ENCODE assay signal across 29 cellular contexts in genomic region chr12:28232212-28232928, GRCh38. TPM values are rescaled to one million over a fixed set of nuclear protein-coding genes. Genes with fewer than 3 reads are reported as not detected.
DNase-seq lines count a peak whose midpoint lies in the region; ATAC-seq and TF ChIP-seq lines count a peak whose summit lies in the region.
"Had no signal": no experiment of that assay in that cellular context is flagged by ENCODE, and none has a peak within 500 bp of the region (broad histone marks: within the 10 kb centered on the region; RNA-seq: fewer than 3 reads in every experiment).

No MANE protein-coding gene starts in this region.

- H3K4me2 ChIP-seq in hepatocyte, result no peak overlapping the region
- H3K4me2 ChIP-seq: BLaER1 had no signal

- H3K4me3 Mint-ChIP-seq in stimulated activated naive CD8-positive, alpha-beta T cell treated with anti-CD3 and anti-CD28 coated beads, Interleukin-15, amount 100 ng/mL, for 72 hours, result no peak overlapping the region
- H3K4me3 Mint-ChIP-seq: activated T-cell treated with anti-CD3 and anti-CD28 coated beads, Interleukin-2, amount 50 U/mL, for 4 hours; central memory CD8-positive, alpha-beta T cell; effector memory CD8-positive, alpha-beta T cell; H9; neural crest cell; stimulated activated naive B cell treated with anti-CD40 and anti-IgM and Interleukin-4, amounts not matched to agents 10 μg/mL and 1 μg/mL and 100 μg/mL, for 72 hours; T-helper 2 cell treated with Interferon-gamma antibody and Interleukin-4, amounts not matched to agents 5 μg/mL and 100 μg/mL, for 36 hours had no signal

- H3K79me2 ChIP-seq in hepatocyte, result peaks cover 9% of the 10 kb centered on the region

- peaks cover 0 to 4% of the 10 kb centered on the region in 2 donors for H3K9me3 Mint-ChIP-seq in stimulated activated naive CD8-positive, alpha-beta T cell treated with anti-CD3 and anti-CD28 coated beads, Interleukin-15, amount 100 ng/mL, for 72 hours
- H3K9me3 Mint-ChIP-seq: activated T-cell treated with anti-CD3 and anti-CD28 coated beads, Interleukin-2, amount 50 U/mL, for 4 hours; central memory CD8-positive, alpha-beta T cell; effector memory CD8-positive, alpha-beta T cell; neural crest cell; stimulated activated naive B cell treated with anti-CD40 and anti-IgM and Interleukin-4, amounts not matched to agents 10 μg/mL and 1 μg/mL and 100 μg/mL, for 72 hours; T-helper 2 cell treated with Interferon-gamma antibody and Interleukin-4, amounts not matched to agents 5 μg/mL and 100 μg/mL, for 36 hours had no signal

- H3K27me3 Mint-ChIP-seq in stimulated activated naive CD8-positive, alpha-beta T cell treated with anti-CD3 and anti-CD28 coated beads, Interleukin-15, amount 100 ng/mL, for 72 hours, result no peaks in the 10 kb centered on the region
- H3K27me3 Mint-ChIP-seq: central memory CD8-positive, alpha-beta T cell; effector memory CD8-positive, alpha-beta T cell; stimulated activated naive B cell treated with anti-CD40 and anti-IgM and Interleukin-4, amounts not matched to agents 10 μg/mL and 1 μg/mL and 100 μg/mL, for 72 hours had no signal

- H3K4me3 ChIP-seq in hepatocyte, result no peak overlapping the region
- H3K4me3 ChIP-seq: adrenal gland, BLaER1, pancreas, skin epidermis, suprapubic skin, upper lobe of right lung had no signal

- no peaks in the 10 kb centered on the region for H3K27me3 ChIP-seq in hepatocyte
- H3K27me3 ChIP-seq: adrenal gland, BLaER1, pancreas, suprapubic skin, upper lobe of right lung had no signal

- DNase-seq in stimulated activated naive CD8-positive, alpha-beta T cell treated with anti-CD3 and anti-CD28 coated beads, Interleukin-15, amount 100 ng/mL, for 72 hours, result no peak
- DNase-seq in stimulated activated naive CD8-positive, alpha-beta T cell treated with anti-CD3 and anti-CD28 coated beads, Interleukin-15, Interleukin-2, amounts not matched to agents 100 U/mL and 50 U/mL, for 24 hours, result no peak
- no peak for DNase-seq in NCI-H2029 (lab: John Stamatoyannopoulos, UW)
- DNase-seq in hepatocyte (ENCODE audit: low spot score), result no peak
- DNase-seq: activated naive CD4-positive, alpha-beta T cell; activated T-cell treated with anti-CD3 and anti-CD28 coated beads, Interleukin-2, amount 50 U/mL, for 4 hours; adrenal gland; DMS53; effector memory CD8-positive, alpha-beta T cell; H9; KBM-7; mesenchymal stem cell; NCI-H2081; NCI-H446; NCI-H82; pancreas; SHP77 treated with DMSO at 0.1 percent for 48 hours; stimulated activated naive B cell treated with anti-CD40 and anti-IgM and Interleukin-4, amounts not matched to agents 10 μg/mL and 1 μg/mL and 100 μg/mL, for 72 hours; upper lobe of right lung had no signal

- peak; percentile 82 for ATAC-seq in stimulated activated naive CD8-positive, alpha-beta T cell treated with anti-CD3 and anti-CD28 coated beads, Interleukin-15, amount 100 ng/mL, for 72 hours
- no peak for ATAC-seq in stimulated activated naive CD8-positive, alpha-beta T cell treated with anti-CD3 and anti-CD28 coated beads, Interleukin-15, Interleukin-2, amounts not matched to agents 100 U/mL and 50 U/mL, for 24 hours
- ATAC-seq in GM19351 (IDR thresholded peaks at IDR 0.05; ENCODE audit: unreplicated experiment) (peak; percentile 48), HG03460 (IDR thresholded peaks at IDR 0.05; ENCODE audit: unreplicated experiment) (peak; percentile 49), GM19467 (IDR thresholded peaks at IDR 0.05; ENCODE audit: unreplicated experiment) (no peak)
- ATAC-seq: effector memory CD8-positive, alpha-beta T cell; left lobe of liver; pancreas; stimulated activated naive B cell treated with anti-CD40 and anti-IgM and Interleukin-4, amounts not matched to agents 10 μg/mL and 1 μg/mL and 100 μg/mL, for 72 hours; upper lobe of right lung had no signal

- no peak for TF ChIP-seq CTCF in hepatocyte (IDR thresholded peaks at IDR 0.05; ENCODE audit: poor library complexity)

- no peaks in the 10 kb centered on the region for H3K36me3 ChIP-seq in hepatocyte (replicated peaks; ENCODE audit: insufficient read depth, low read depth)
- H3K36me3 ChIP-seq: adrenal gland, BLaER1, pancreas, suprapubic skin, upper lobe of right lung had no signal

- no peaks in the 10 kb centered on the region for H3K9me2 ChIP-seq in hepatocyte (replicated peaks; ENCODE audit: insufficient read depth)

- 94% methylated on average over 2 of the region's 2 CpGs for WGBS in hepatocyte (ENCODE audit: low lambda C conversion rate, missing lambda C conversion rate)

- H3K27ac Mint-ChIP-seq in stimulated activated naive CD8-positive, alpha-beta T cell treated with anti-CD3 and anti-CD28 coated beads, Interleukin-15, amount 100 ng/mL, for 72 hours, result peak overlapping the region in 1 of 2 donors; percentile 52
- H3K27ac Mint-ChIP-seq: effector memory CD8-positive, alpha-beta T cell; H9; stimulated activated naive B cell treated with anti-CD40 and anti-IgM and Interleukin-4, amounts not matched to agents 10 μg/mL and 1 μg/mL and 100 μg/mL, for 72 hours; T-helper 2 cell treated with Interferon-gamma antibody and Interleukin-4, amounts not matched to agents 5 μg/mL and 100 μg/mL, for 36 hours had no signal

- H3K9me3 ChIP-seq in hepatocyte (ENCODE audit: low read depth), result no peaks in the 10 kb centered on the region
- H3K9me3 ChIP-seq: adrenal gland, BLaER1, pancreas, suprapubic skin, upper lobe of right lung had no signal

- H4K20me1 ChIP-seq in hepatocyte (ENCODE audit: insufficient read depth, poor library complexity, severe bottlenecking), result no peaks in the 10 kb centered on the region
- H4K20me1 ChIP-seq: BLaER1 had no signal

- H3K4me1 Mint-ChIP-seq in stimulated activated naive CD8-positive, alpha-beta T cell treated with anti-CD3 and anti-CD28 coated beads, Interleukin-15, amount 100 ng/mL, for 72 hours, result peaks cover 50% of the 10 kb centered on the region
- H3K4me1 Mint-ChIP-seq: H9, neural crest cell had no signal

- H3K27ac ChIP-seq in hepatocyte, result no peak overlapping the region
- H3K27ac ChIP-seq: adrenal gland, BLaER1, pancreas, skin epidermis, upper lobe of right lung had no signal

- H2AFZ ChIP-seq in hepatocyte, result no peak overlapping the region

- no peaks in the 10 kb centered on the region for H3K4me1 ChIP-seq in hepatocyte (ENCODE audit: insufficient read depth)
- H3K4me1 ChIP-seq: BLaER1 had no signal

RNA-seq across cellular contexts. Expression of gene CCDC91, which starts 42.1 kb away (rescaled TPM):
- 14.2 and 22.2 TPM in 2 replicates for total RNA-seq in hepatocyte
- polyA plus RNA-seq in hepatocyte, result 13.5 and 15.1 TPM in 2 replicates

Comparison
In these comparisons a context has a peak if more than half of its experiments do, and no peak if none do; other contexts are left out.
1. ATAC-seq: peak in stimulated activated naive CD8-positive, alpha-beta T cell treated with anti-CD3 and anti-CD28 coated beads, Interleukin-15, amount 100 ng/mL, for 72 hours (single experiment), GM19351 (single experiment) and HG03460 (single experiment); none in stimulated activated naive CD8-positive, alpha-beta T cell treated with anti-CD3 and anti-CD28 coated beads, Interleukin-15, Interleukin-2, amounts not matched to agents 100 U/mL and 50 U/mL, for 24 hours (single experiment) and GM19467 (single experiment).